In the genomic region with DNA sequence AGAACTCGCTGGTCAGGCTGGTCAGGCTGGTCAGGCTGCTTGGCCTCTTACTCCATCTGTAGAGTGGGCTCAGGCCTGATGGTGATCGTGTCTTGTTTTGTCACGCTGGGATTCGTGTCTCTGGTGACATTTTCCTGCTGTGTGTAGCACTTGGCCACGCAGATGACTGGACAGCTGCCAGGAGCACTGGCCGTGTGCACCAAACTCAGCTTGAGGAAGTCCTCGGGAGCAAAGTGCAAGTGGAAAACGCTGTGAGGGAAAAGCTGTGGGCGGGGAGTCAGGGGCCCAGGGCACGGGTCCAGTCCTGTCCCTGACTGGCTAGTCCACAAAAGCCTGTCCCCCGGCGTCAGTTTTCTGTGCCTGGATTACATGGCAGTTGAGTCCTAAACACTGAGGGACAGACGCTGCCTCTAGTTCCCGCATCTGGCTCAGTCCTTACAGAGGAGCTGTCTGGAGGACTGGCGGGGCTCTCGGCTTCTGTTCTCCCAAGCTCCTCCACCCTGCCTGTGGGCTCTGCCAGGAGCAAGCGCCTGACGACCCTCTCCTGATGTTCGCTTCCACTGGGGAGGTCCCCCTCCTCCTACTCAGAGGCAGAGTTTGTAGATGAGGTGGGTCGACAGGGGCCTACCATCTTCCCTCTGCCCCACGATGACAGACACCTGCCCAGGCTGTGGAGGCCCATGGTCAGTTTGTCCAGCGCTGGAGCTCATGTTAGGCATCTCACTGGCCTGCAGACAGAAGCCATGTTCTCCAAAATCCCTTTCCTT, we compare ENCODE assay signal across 8 cellular contexts. TPM values are rescaled to one million over a fixed set of nuclear protein-coding genes. Genes with fewer than 3 reads are reported as not detected.
DNase-seq lines count a peak whose midpoint lies in the region; ATAC-seq and TF ChIP-seq lines count a peak whose summit lies in the region.

No MANE protein-coding gene starts in this region.

- H3K4me3 Mint-ChIP-seq in endodermal cell (peak overlapping the region; percentile 73), natural killer cell (peak overlapping the region; percentile 92)

- DNase-seq in endodermal cell, result peak; percentile 62
- no peak for DNase-seq in natural killer cell
- no peak for DNase-seq in NCI-H526 treated with DMSO at 0.1 percent for 48 hours (lab: John Stamatoyannopoulos, UW)
- no peak for DNase-seq in DMS153 (lab: John Stamatoyannopoulos, UW)

- H3K36me3 ChIP-seq in endodermal cell (ENCODE audit: control insufficient read depth, insufficient read depth, low read length), result no peaks in the 10 kb centered on the region

- no peak overlapping the region for H3K9ac ChIP-seq in endodermal cell (ENCODE audit: extremely low read depth, low read length, poor library complexity, severe bottlenecking)

- ATAC-seq in GM18499 (IDR thresholded peaks at IDR 0.05; ENCODE audit: insufficient read depth, unreplicated experiment) (peak; percentile 5), natural killer cell (no peak), HG03196 (IDR thresholded peaks at IDR 0.05; ENCODE audit: unreplicated experiment) (no peak), HG02642 (IDR thresholded peaks at IDR 0.05; ENCODE audit: poor library complexity, unreplicated experiment) (no peak)

- no peaks in the 10 kb centered on the region for H3K4me1 ChIP-seq in endodermal cell (ENCODE audit: control insufficient read depth, insufficient read depth, low read length)

- no peaks in the 10 kb centered on the region for H3K9me3 ChIP-seq in endodermal cell (ENCODE audit: control insufficient read depth, low read length)

- H3K27me3 ChIP-seq in endodermal cell (ENCODE audit: control insufficient read depth, insufficient read depth, low read length, poor library complexity, severe bottlenecking), result peaks cover 32% of the 10 kb centered on the region

- H3K27ac Mint-ChIP-seq in endodermal cell, result no peak overlapping the region
- H3K27ac Mint-ChIP-seq in natural killer cell, result peak overlapping the region in 1 of 2 donors; percentile 71

- H3K27me3 Mint-ChIP-seq in endodermal cell (ENCODE audit: insufficient read depth) (peaks cover 50% of the 10 kb centered on the region), natural killer cell (ENCODE audit: low read depth in 2 of 2) (peaks cover 0 to 7% of the 10 kb centered on the region in 2 donors)

- TF ChIP-seq CTCF in endodermal cell (conservative IDR thresholded peaks at IDR 0.05) (no peak), natural killer cell (IDR thresholded peaks at IDR 0.05) (no peak)

- intact Hi-C loops in natural killer cell (cut with micrococcal nuclease), result no loop called here

- H3K36me3 Mint-ChIP-seq in endodermal cell (ENCODE audit: low read depth) (no peaks in the 10 kb centered on the region), natural killer cell (no peaks in the 10 kb centered on the region)

- H3K9me3 Mint-ChIP-seq in endodermal cell (no peaks in the 10 kb centered on the region), natural killer cell (no peaks in the 10 kb centered on the region)

- H3K27ac ChIP-seq in endodermal cell (ENCODE audit: low read depth, low read length), result no peak overlapping the region

- H3K4me1 Mint-ChIP-seq in endodermal cell, result peaks cover 5% of the 10 kb centered on the region
- H3K4me1 Mint-ChIP-seq in natural killer cell, result peaks cover 16 to 23% of the 10 kb centered on the region in 2 donors

- H3K4me3 ChIP-seq in endodermal cell (ENCODE audit: low read length), result peak overlapping the region; percentile 84

- 61 to 69% methylated on average over 15 to 22 of the region's 22 CpGs for whole genome bisulfite sequencing in endodermal cell (ENCODE audit: insufficient coverage in 1 of 2, insufficient read length in 1 of 2), 2 experiments

TF ChIP-seq in PFSK-1, 5 proteins besides CTCF, POLR2A, EP300 and RAD21:
- TF ChIP-seq TAF1 (IDR thresholded peaks at IDR 0.05; ENCODE audit: borderline replicate concordance, insufficient read depth, low read length) (0 out of 2 replicates have a peak, but pooled peaks have one; percentile 8), FOXP2 (optimal IDR thresholded peaks at IDR 0.05; ENCODE audit: borderline replicate concordance, extremely low read depth, extremely low read length, insufficient read depth) (no peak), POLR2AphosphoS5 (IDR thresholded peaks at IDR 0.05; ENCODE audit: low read depth, low read length) (0 out of 2 replicates have a peak, but pooled peaks have one; percentile 15), REST (IDR thresholded peaks at IDR 0.05; ENCODE audit: insufficient read depth in 1 of 2, low read depth in 2 of 2, low read length in 2 of 2) (no peak), SIN3A (IDR thresholded peaks at IDR 0.05; ENCODE audit: borderline replicate concordance, insufficient read depth, low read length) (no peak)

RNA-seq across cellular contexts. Expression of gene GRPEL1, which starts 35.9 kb away (rescaled TPM):
- polyA plus RNA-seq in PFSK-1 (2012; ENCODE audit: insufficient read length, low read depth), result 45.8 TPM
- total RNA-seq in endodermal cell (10 to 100 TPM; 18.5 to 25.5 TPM), natural killer cell (10 to 100 TPM; 20.1 to 37.8 (median 36.8) TPM)
- polyA plus RNA-seq in endodermal cell (2013, experiment 1 of 2), result 16.3 TPM
- polyA plus RNA-seq in endodermal cell (2013, experiment 2 of 2), result 14.6 TPM
